Comparison of ENCODE assay signal across 9 cellular contexts in the genomic region with DNA sequence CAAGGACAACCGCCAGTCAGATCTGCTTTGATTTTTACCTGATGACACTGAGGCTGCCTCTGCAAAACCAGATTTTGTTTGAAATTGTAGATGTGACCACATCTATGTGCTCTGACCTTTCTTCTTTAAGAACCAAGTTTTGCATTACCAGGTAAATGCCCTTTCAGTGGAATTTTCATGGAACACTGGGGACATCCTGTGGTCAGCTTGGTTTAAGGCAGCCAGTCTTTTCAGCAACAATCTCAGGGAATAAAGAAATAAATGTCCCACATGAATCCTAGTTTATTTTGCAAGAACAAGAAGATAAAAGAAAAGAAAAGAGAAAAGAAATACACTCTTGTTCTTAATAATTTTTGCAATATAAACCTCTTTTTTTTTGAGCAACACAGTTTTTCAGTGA.
A peak's percentile ranks its signal among the peaks of the same experiment; 100 is the strongest.
DNase-seq lines count a peak whose midpoint lies in the region; ATAC-seq, FAIRE-seq and TF ChIP-seq lines count a peak whose summit lies in the region.
"Had no signal": no experiment of that assay in that cellular context is flagged by ENCODE, and none has a peak within 500 bp of the region (broad histone marks: within the 10 kb centered on the region; RNA-seq: fewer than 3 reads in every experiment).

No MANE protein-coding gene starts in this region.

- peaks cover 6% of the 10 kb centered on the region; the same call in 1 of the 2 replicates for H3K4me1 ChIP-seq in HepG2 (ENCODE audit: insufficient read depth, low read length)

- H3K9ac ChIP-seq in HepG2 (ENCODE audit: insufficient read depth, low read depth, low read length), result no peak overlapping the region

- no peak overlapping the region for H3K27ac Mint-ChIP-seq in activated T-helper 17 cell treated with anti-CD3 and anti-CD28 coated beads, Interleukin-2, amount 50 U/mL, for 72 hours

- no peaks in the 10 kb centered on the region for H3K36me3 ChIP-seq in HepG2 (replicated peaks in 1 of 2; ENCODE audit: control insufficient read depth in 1 of 2, insufficient read depth in 2 of 2, low read length in 2 of 2)
- H3K36me3 ChIP-seq: ovary had no signal

- FAIRE-seq in HTR-8/SVneo (lab: Jason Lieb, UNC) (no peak), HepG2 (lab: Jason Lieb, UNC) (peak; percentile 76)

- TF ChIP-seq POLR2A in HepG2 (IDR thresholded peaks at IDR 0.05; ENCODE audit: insufficient read depth in 1 of 2, low read depth in 2 of 2, low read length in 2 of 2), result no peak

- ATAC-seq in HepG2 (peak; percentile 66), HG03354 (IDR thresholded peaks at IDR 0.05; ENCODE audit: poor library complexity, severe bottlenecking, unreplicated experiment) (no peak), HG03025 (IDR thresholded peaks at IDR 0.05; ENCODE audit: low FRiP score, unreplicated experiment) (no peak)
- ATAC-seq in activated T-helper 17 cell treated with anti-CD3 and anti-CD28 coated beads, Interleukin-2, amount 50 U/mL, for 72 hours (replicated peaks), result no peak

- H3K79me2 ChIP-seq in HepG2 (ENCODE audit: insufficient read depth, low read length), result no peaks in the 10 kb centered on the region

- no peaks in the 10 kb centered on the region for H4K20me1 ChIP-seq in HepG2 (ENCODE audit: insufficient read depth, low read length)

- in situ Hi-C loops in astrocyte of the cerebellum (cut with HindIII; ENCODE audit: low sequenced_read_pairs) (loop anchor here (5.0 kb wide), 1 partner anchor 62 kb away; no protein-coding TSS in a partner anchor), HepG2 (cut with HindIII; ENCODE audit: extremely low pct_ligation_motif_present, low pct_unique_long_range_greater_than_20kb) (loop anchor here (25.0 kb wide), 1 partner anchor 1782 kb away; no protein-coding TSS in a partner anchor)

- DNase-seq in CD1c-positive myeloid dendritic cell (ENCODE audit: extremely low spot score) (peak; percentile 18), HTR-8/SVneo (ENCODE audit: insufficient read length, low spot score) (peak; percentile 13), astrocyte of the cerebellum (ENCODE audit: low read depth) (peak; percentile 44), HepG2 (ENCODE audit: low spot score) (peak; percentile 21), GM10248 (ENCODE audit: extremely low spot score) (no peak)
- DNase-seq: ovary had no signal

- H3K9me3 ChIP-seq in HepG2 (ENCODE audit: low read length), result no peaks in the 10 kb centered on the region
- H3K9me3 ChIP-seq: ovary had no signal

- peaks cover 30% of the 10 kb centered on the region for H3K27me3 Mint-ChIP-seq in activated T-helper 17 cell treated with anti-CD3 and anti-CD28 coated beads, Interleukin-2, amount 50 U/mL, for 72 hours

- H3K27me3 ChIP-seq in HepG2 (ENCODE audit: control insufficient read depth in 1 of 2, insufficient read depth in 2 of 2, low read length in 2 of 2), result peaks cover 0 to 14% of the 10 kb centered on the region in 2 experiments; a peak in 2 of 5 replicates
- H3K27me3 ChIP-seq: ovary had no signal

- TF ChIP-seq CTCF in astrocyte of the cerebellum (IDR thresholded peaks at IDR 0.05; ENCODE audit: low read depth, low read length, missing control alignments), result peak; percentile 72
- TF ChIP-seq CTCF in HepG2 (CRISPR knock-in tag; IDR thresholded peaks at IDR 0.05), result peak; percentile 69
- no peak for TF ChIP-seq CTCF in GM10248 (IDR thresholded peaks at IDR 0.05; ENCODE audit: control extremely low read depth, extremely low read depth, low read depth, missing control alignments)

- H3K4me3 ChIP-seq in astrocyte of the cerebellum (ENCODE audit: low read depth, low read length), result no peak overlapping the region
- no peak overlapping the region for H3K4me3 ChIP-seq in HepG2 (replicated peaks in 1 of 3; ENCODE audit: insufficient read depth in 1 of 3, low read depth in 2 of 3, low read length in 3 of 3)
- H3K4me3 ChIP-seq: ovary had no signal

- intact Hi-C loops in HepG2 (cut with micrococcal nuclease; ENCODE audit: unreplicated experiment), result loop anchor here (1.0 to 10.0 kb wide), 2 partner anchors 910 to 985 kb away; no protein-coding TSS in a partner anchor

- no peak overlapping the region for H3K4me3 Mint-ChIP-seq in activated T-helper 17 cell treated with anti-CD3 and anti-CD28 coated beads, Interleukin-2, amount 50 U/mL, for 72 hours

- no TSS peak for BruUV-seq in HepG2 (replicated peaks; lab: Mats Ljungman, UMichigan)

- TF ChIP-seq EP300 in HepG2 (IDR thresholded peaks at IDR 0.05; ENCODE audit: low read depth in 2 of 2, low read length in 2 of 2) (no peak), HepG2 (CRISPR knock-in tag; IDR thresholded peaks at IDR 0.05; ENCODE audit: borderline replicate concordance) (no peak)

- POLR2A ChIA-PET in HepG2 (lab: Yijun Ruan, JAX), result no interaction called here
- POLR2A ChIA-PET in GM10248 (lab: Yijun Ruan, JAX), result no interaction called here

- H3K4me2 ChIP-seq in HepG2 (ENCODE audit: low read depth, low read length), result no peak overlapping the region

- CTCF ChIA-PET in HepG2 (lab: Yijun Ruan, JAX; ENCODE audit: low intra/inter-chr PET ratio, low total read pairs), result interaction anchor here (0.8 kb wide), 1 partner anchor 1783 kb away, joined by 4 read pairs; no protein-coding TSS in a partner anchor
- CTCF ChIA-PET in GM10248 (lab: Yijun Ruan, JAX), result interaction anchor here (1.0 to 1.6 kb wide), 3 partner anchors 20 to 1783 kb away, joined by 4 read pairs; no protein-coding TSS in a partner anchor

- no peak overlapping the region for H2AFZ ChIP-seq in HepG2 (ENCODE audit: low read length)

- H3K4me1 Mint-ChIP-seq in activated T-helper 17 cell treated with anti-CD3 and anti-CD28 coated beads, Interleukin-2, amount 50 U/mL, for 72 hours, result no peaks in the 10 kb centered on the region

- H3K27ac ChIP-seq in HepG2 (ENCODE audit: extremely low read length, insufficient read depth, low read length), result no peak overlapping the region
- H3K27ac ChIP-seq: ovary had no signal

- no peaks in the 10 kb centered on the region for H3K9me3 Mint-ChIP-seq in activated T-helper 17 cell treated with anti-CD3 and anti-CD28 coated beads, Interleukin-2, amount 50 U/mL, for 72 hours

- 8% methylated on average over 1 of the region's 1 CpG for WGBS in HepG2 (ENCODE audit: low lambda C conversion rate)

- peak; percentile 59 for TF ChIP-seq RAD21 in HepG2 (CRISPR knock-in tag; IDR thresholded peaks at IDR 0.05)

- H3K36me3 Mint-ChIP-seq in activated T-helper 17 cell treated with anti-CD3 and anti-CD28 coated beads, Interleukin-2, amount 50 U/mL, for 72 hours (ENCODE audit: low read depth), result no peaks in the 10 kb centered on the region

TF ChIP-seq in HepG2, 621 proteins besides CTCF, POLR2A, EP300 and RAD21:
- TF ChIP-seq SMC3 (IDR thresholded peaks at IDR 0.05; ENCODE audit: low read length), result peak; percentile 58
- no peak for TF ChIP-seq SMAD9 (CRISPR knock-in tag; IDR thresholded peaks at IDR 0.05)
- peak; percentile 82 for TF ChIP-seq STAG1 (CRISPR knock-in tag; IDR thresholded peaks at IDR 0.05)
- TF ChIP-seq SP1 (IDR thresholded peaks at IDR 0.05), result no peak
- TF ChIP-seq SP1 (CRISPR knock-in tag; IDR thresholded peaks at IDR 0.05), result no peak
- TF ChIP-seq ATRX (CRISPR knock-in tag; IDR thresholded peaks at IDR 0.05; ENCODE audit: borderline replicate concordance), result no peak
- TF ChIP-seq ZKSCAN5 (CRISPR knock-in tag; IDR thresholded peaks at IDR 0.05), result no peak
- TF ChIP-seq YY1 (IDR thresholded peaks at IDR 0.05; ENCODE audit: insufficient read depth, insufficient replicate concordance, low read depth, low read length), result no peak
- TF ChIP-seq HNF4A (CRISPR knock-in tag; IDR thresholded peaks at IDR 0.05), result no peak
- TF ChIP-seq ZNF629 (CRISPR knock-in tag; conservative IDR thresholded peaks at IDR 0.05), result no peak
- no peak for TF ChIP-seq RNF2 (conservative IDR thresholded peaks at IDR 0.05; ENCODE audit: low read depth)
- TF ChIP-seq ZNF552 (CRISPR knock-in tag; IDR thresholded peaks at IDR 0.05; ENCODE audit: borderline replicate concordance), result no peak
- TF ChIP-seq ZSCAN29 (CRISPR knock-in tag; conservative IDR thresholded peaks at IDR 0.05), result no peak
- TF ChIP-seq, protein P1, sequence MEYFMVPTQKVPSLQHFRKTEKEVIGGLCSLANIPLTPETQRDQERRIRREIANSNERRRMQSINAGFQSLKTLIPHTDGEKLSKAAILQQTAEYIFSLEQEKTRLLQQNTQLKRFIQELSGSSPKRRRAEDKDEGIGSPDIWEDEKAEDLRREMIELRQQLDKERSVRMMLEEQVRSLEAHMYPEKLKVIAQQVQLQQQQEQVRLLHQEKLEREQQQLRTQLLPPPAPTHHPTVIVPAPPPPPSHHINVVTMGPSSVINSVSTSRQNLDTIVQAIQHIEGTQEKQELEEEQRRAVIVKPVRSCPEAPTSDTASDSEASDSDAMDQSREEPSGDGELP (IDR thresholded peaks at IDR 0.05; ENCODE audit: borderline replicate concordance, low read depth), result no peak
- no peak for TF ChIP-seq ZNF350 (CRISPR knock-in tag; IDR thresholded peaks at IDR 0.05; ENCODE audit: borderline replicate concordance, low read depth)
- TF ChIP-seq, protein P2, sequence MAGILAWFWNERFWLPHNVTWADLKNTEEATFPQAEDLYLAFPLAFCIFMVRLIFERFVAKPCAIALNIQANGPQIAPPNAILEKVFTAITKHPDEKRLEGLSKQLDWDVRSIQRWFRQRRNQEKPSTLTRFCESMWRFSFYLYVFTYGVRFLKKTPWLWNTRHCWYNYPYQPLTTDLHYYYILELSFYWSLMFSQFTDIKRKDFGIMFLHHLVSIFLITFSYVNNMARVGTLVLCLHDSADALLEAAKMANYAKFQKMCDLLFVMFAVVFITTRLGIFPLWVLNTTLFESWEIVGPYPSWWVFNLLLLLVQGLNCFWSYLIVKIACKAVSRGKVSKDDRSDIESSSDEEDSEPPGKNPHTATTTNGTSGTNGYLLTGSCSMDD (CRISPR knock-in tag; IDR thresholded peaks at IDR 0.05), result no peak
- TF ChIP-seq NR2F6 (IDR thresholded peaks at IDR 0.05), result no peak
- no peak for TF ChIP-seq NR2F6 (CRISPR knock-in tag; IDR thresholded peaks at IDR 0.05)
TF ChIP-seq in HepG2: peak in this region for 2.
